In the genomic region with DNA sequence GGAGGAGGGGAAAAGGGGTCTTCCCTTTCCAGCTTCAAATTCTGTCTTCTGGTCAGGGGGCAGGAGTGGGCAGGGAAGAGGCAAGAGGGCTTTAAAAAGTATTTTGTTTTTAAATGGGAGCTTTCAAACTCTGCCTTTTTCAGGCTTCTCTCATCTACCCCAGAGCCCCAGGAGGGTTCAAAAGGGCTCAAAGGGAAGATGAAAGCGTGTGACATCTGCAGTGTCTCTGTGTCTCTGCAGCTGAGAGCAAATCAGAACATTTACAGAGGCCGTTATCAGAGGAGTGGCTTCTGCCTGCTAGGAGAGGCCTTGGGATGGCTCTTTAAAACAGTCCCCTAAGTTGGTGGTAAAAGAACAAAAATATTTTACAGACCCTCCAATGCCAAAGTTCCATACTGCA, we compare ENCODE assay signal across 8 cellular contexts. TPM values are rescaled to one million over a fixed set of nuclear protein-coding genes. Genes with fewer than 3 reads are reported as not detected.
DNase-seq lines count a peak whose midpoint lies in the region; ATAC-seq and TF ChIP-seq lines count a peak whose summit lies in the region.

No MANE protein-coding gene starts in this region.

- H3K4me1 Mint-ChIP-seq in CD8-positive, alpha-beta T cell (ENCODE audit: low read depth): peaks cover 56% of the 10 kb centered on the region

- H3K9me2 ChIP-seq in OCI-LY1 (ENCODE audit: low read depth, low read length): no peaks in the 10 kb centered on the region

- no peak overlapping the region for H3K23ac ChIP-seq in trophoblast cell (ENCODE audit: low read length)

- H3F3A ChIP-seq in OCI-LY1 (ENCODE audit: insufficient read depth, low read length): no peaks in the 10 kb centered on the region

- no peak for TF ChIP-seq CTCF in CD8-positive, alpha-beta T cell (IDR thresholded peaks at IDR 0.05)
- TF ChIP-seq CTCF in OCI-LY1 (IDR thresholded peaks at IDR 0.05; ENCODE audit: low read length): no peak
- no peak for TF ChIP-seq CTCF in fibroblast of lung (conservative IDR thresholded peaks at IDR 0.05 in 1 of 2, IDR thresholded peaks at IDR 0.05 in 1 of 2; ENCODE audit: low read depth in 1 of 2, low read length in 2 of 2)

- peak overlapping the region; percentile 86 for H3K27ac Mint-ChIP-seq in CD8-positive, alpha-beta T cell

- H3K79me2 ChIP-seq in OCI-LY1 (ENCODE audit: insufficient read depth, low read length): no peaks in the 10 kb centered on the region
- H3K79me2 ChIP-seq in fibroblast of lung (ENCODE audit: control insufficient read depth, insufficient read depth, low read length): no peaks in the 10 kb centered on the region
- peaks cover 2% of the 10 kb centered on the region for H3K79me2 ChIP-seq in trophoblast cell (ENCODE audit: control insufficient read depth, insufficient read depth, low read length, poor library complexity)

- no peak overlapping the region for H2AK5ac ChIP-seq in trophoblast cell (ENCODE audit: low read length)

- H3K27ac ChIP-seq in CD8-positive, alpha-beta T cell (ENCODE audit: low read depth, low read length): peak overlapping the region; percentile 58
- H3K27ac ChIP-seq in OCI-LY1 (ENCODE audit: low read depth, low read length, poor library complexity, severe bottlenecking): peak overlapping the region; percentile 95
- H3K27ac ChIP-seq in fibroblast of lung (ENCODE audit: insufficient read depth, low read length): peak overlapping the region; percentile 81
- H3K27ac ChIP-seq in trophoblast cell (ENCODE audit: low read depth, low read length): peak overlapping the region; percentile 82

- H3K27me3 Mint-ChIP-seq in CD8-positive, alpha-beta T cell (ENCODE audit: low read depth): no peaks in the 10 kb centered on the region

- no peaks in the 10 kb centered on the region for H3K9me3 ChIP-seq in CD8-positive, alpha-beta T cell (ENCODE audit: low read length)
- H3K9me3 ChIP-seq in OCI-LY1 (ENCODE audit: low read length) (no peaks in the 10 kb centered on the region), fibroblast of lung (ENCODE audit: control insufficient read depth, insufficient read depth, low read depth, low read length) (no peaks in the 10 kb centered on the region), trophoblast cell (ENCODE audit: insufficient read depth, low read depth, low read length) (no peaks in the 10 kb centered on the region)

- no peak overlapping the region for H3K14ac ChIP-seq in trophoblast cell (ENCODE audit: low read length)

- H3K4me3 ChIP-seq in CD8-positive, alpha-beta T cell (ENCODE audit: low read depth, low read length): peak overlapping the region; percentile 47
- H3K4me3 ChIP-seq in OCI-LY1 (ENCODE audit: low read depth, low read length, poor library complexity, severe bottlenecking): peak overlapping the region; percentile 38
- peak overlapping the region in 1 of 4 experiments; percentile 35 for H3K4me3 ChIP-seq in fibroblast of lung (replicated peaks in 1 of 4; ENCODE audit: control extremely low read depth in 1 of 4, insufficient read depth in 1 of 4, low read depth in 3 of 4, low read length in 4 of 4)
- H3K4me3 ChIP-seq in trophoblast cell (ENCODE audit: low read depth, low read length): no peak overlapping the region

- no peak for DNase-seq in CD8-positive, alpha-beta T cell
- DNase-seq in fibroblast of lung (ENCODE audit: low read depth in 2 of 2): no peak
- no peak for DNase-seq in trophoblast cell
- DNase-seq in cerebellar nuclear complex (lab: John Stamatoyannopoulos, UW): no peak

- H4K20me1 ChIP-seq in OCI-LY1 (ENCODE audit: insufficient read depth, low read length) (no peaks in the 10 kb centered on the region), fibroblast of lung (ENCODE audit: control insufficient read depth, extremely low read depth, insufficient read depth, low read length) (no peaks in the 10 kb centered on the region)

- CTCF ChIA-PET in CD8-positive, alpha-beta T cell (lab: Charles Lee): interaction anchor here (1.1 to 3.3 kb wide), 9 partner anchors 8 to 244 kb away, joined by 3 to 24 read pairs (median 6); a partner anchor contains a TSS

- no peak overlapping the region for H2BK12ac ChIP-seq in trophoblast cell (ENCODE audit: low read length)

- POLR2A ChIA-PET in CD8-positive, alpha-beta T cell (lab: Charles Lee): interaction anchor here (0.7 to 3.6 kb wide), 8 partner anchors 10 to 92 kb away, joined by 3 to 49 read pairs (median 7); a partner anchor contains a TSS

- H3K27me3 ChIP-seq in CD8-positive, alpha-beta T cell (ENCODE audit: insufficient read depth, low read length): no peaks in the 10 kb centered on the region
- H3K27me3 ChIP-seq in OCI-LY1 (ENCODE audit: insufficient read depth, low read length) (no peaks in the 10 kb centered on the region), fibroblast of lung (ENCODE audit: control insufficient read depth, insufficient read depth, low read length) (no peaks in the 10 kb centered on the region), trophoblast cell (ENCODE audit: insufficient read depth, low read length) (no peaks in the 10 kb centered on the region)

- no peak overlapping the region for H3K4ac ChIP-seq in trophoblast cell (ENCODE audit: low read depth, low read length)

- H3K79me1 ChIP-seq in trophoblast cell (ENCODE audit: low read length): peaks cover 19% of the 10 kb centered on the region

- H3K36me3 ChIP-seq in CD8-positive, alpha-beta T cell (ENCODE audit: insufficient read depth, low read length): no peaks in the 10 kb centered on the region
- H3K36me3 ChIP-seq in OCI-LY1 (ENCODE audit: insufficient read depth, low read length) (no peaks in the 10 kb centered on the region), fibroblast of lung (ENCODE audit: control insufficient read depth, insufficient read depth, low read length) (no peaks in the 10 kb centered on the region), trophoblast cell (ENCODE audit: control insufficient read depth in 1 of 2, insufficient read depth in 2 of 2, low read length in 2 of 2) (no peaks in the 10 kb centered on the region)

- peak overlapping the region; percentile 29 for H4K91ac ChIP-seq in trophoblast cell (ENCODE audit: low read depth, low read length)

- no peak overlapping the region for H3K18ac ChIP-seq in trophoblast cell (ENCODE audit: low read length)

- ATAC-seq in CD8-positive, alpha-beta T cell: peak; percentile 47
- ATAC-seq in HG03045 (IDR thresholded peaks at IDR 0.05; ENCODE audit: unreplicated experiment): no peak
- ATAC-seq in GM21619 (IDR thresholded peaks at IDR 0.05; ENCODE audit: unreplicated experiment): no peak
- no peak for ATAC-seq in GM21515 (IDR thresholded peaks at IDR 0.05; ENCODE audit: unreplicated experiment)

- no peaks in the 10 kb centered on the region for H3K36me3 Mint-ChIP-seq in CD8-positive, alpha-beta T cell

- H2BK120ac ChIP-seq in trophoblast cell (ENCODE audit: insufficient read depth, low read length, poor library complexity): peak overlapping the region; percentile 37

- peak overlapping the region; percentile 78 for H3K4me3 Mint-ChIP-seq in CD8-positive, alpha-beta T cell

- no peak overlapping the region for H2BK5ac ChIP-seq in trophoblast cell (ENCODE audit: low read depth, low read length, poor library complexity)

- intact Hi-C loops in CD8-positive, alpha-beta T cell (cut with DNase I, micrococcal nuclease): loop anchor here in 1 of 2 experiments (1.0 kb wide), 4 partner anchors 13 to 172 kb away; a partner anchor contains a TSS

- no peak overlapping the region for H4K12ac ChIP-seq in trophoblast cell (ENCODE audit: low read depth, low read length)

- H3K9ac ChIP-seq in OCI-LY1 (ENCODE audit: low read length) (peak overlapping the region; percentile 66; the same call in 1 of the 2 replicates), fibroblast of lung (ENCODE audit: insufficient read depth, low read length) (no peak overlapping the region), trophoblast cell (ENCODE audit: low read length) (no peak overlapping the region)

- H3K4me2 ChIP-seq in OCI-LY1 (ENCODE audit: low read length): peak overlapping the region; percentile 65
- H3K4me2 ChIP-seq in fibroblast of lung (ENCODE audit: extremely low read depth, insufficient read depth, low read length): peak overlapping the region; percentile 75
- H3K4me2 ChIP-seq in trophoblast cell (ENCODE audit: low read length): no peak overlapping the region

- peaks cover 36% of the 10 kb centered on the region for H3K4me1 ChIP-seq in CD8-positive, alpha-beta T cell (ENCODE audit: insufficient read depth, low read length)
- H3K4me1 ChIP-seq in OCI-LY1 (ENCODE audit: insufficient read depth, low read length, severe bottlenecking) (peaks cover 65% of the 10 kb centered on the region), fibroblast of lung (ENCODE audit: control insufficient read depth, extremely low read depth, insufficient read depth, low read length) (peaks cover 58% of the 10 kb centered on the region), trophoblast cell (ENCODE audit: control insufficient read depth in 1 of 2, insufficient read depth in 2 of 2, low read length in 2 of 2) (peaks cover 31 to 42% of the 10 kb centered on the region in 2 experiments)

- H2AFZ ChIP-seq in OCI-LY1 (ENCODE audit: low read length) (no peak overlapping the region), fibroblast of lung (ENCODE audit: low read length) (no peak overlapping the region), trophoblast cell (ENCODE audit: insufficient read depth, low read length, poor library complexity) (no peak overlapping the region)

- no peak overlapping the region for H4K8ac ChIP-seq in trophoblast cell (ENCODE audit: low read depth, low read length)

- H3K9me3 Mint-ChIP-seq in CD8-positive, alpha-beta T cell: no peaks in the 10 kb centered on the region

- no CpG with 5 or more reads among the region's 2 CpGs for WGBS in trophoblast cell (ENCODE audit: extremely low coverage, insufficient coverage, insufficient read length)

RNA-seq across cellular contexts. Expression of a gene that starts 30.3 kb away (rescaled TPM):
- 10 to 100 TPM; 47.9 to 53.1 TPM for total RNA-seq in CD8-positive, alpha-beta T cell
- 80.9 and 143 TPM in 2 replicates for total RNA-seq in fibroblast of lung
- 93.2 and 152 TPM in 2 replicates for polyA plus RNA-seq in fibroblast of lung
- 166 and 220 TPM in 2 replicates for polyA plus RNA-seq in fibroblast of lung (2012)
- 118 and 164 TPM in 2 replicates for polyA minus RNA-seq in fibroblast of lung (ENCODE audit: low replicate concordance)
- polyA plus RNA-seq in trophoblast cell (2013): 36.7 and 37.2 TPM in 2 replicates

RNA-seq across cellular contexts. Expression of a gene that starts 39.6 kb away (rescaled TPM):
- under 1 TPM; 0.49 to 0.75 TPM for total RNA-seq in CD8-positive, alpha-beta T cell
- 8.5 and 10.6 TPM in 2 replicates for total RNA-seq in fibroblast of lung
- 22.0 and 22.9 TPM in 2 replicates for polyA plus RNA-seq in fibroblast of lung
- polyA plus RNA-seq in fibroblast of lung (2012): 23.9 and 26.2 TPM in 2 replicates
- 1.3 and 1.7 TPM in 2 replicates for polyA minus RNA-seq in fibroblast of lung (ENCODE audit: low replicate concordance)
- 16.3 and 18.0 TPM in 2 replicates for polyA plus RNA-seq in trophoblast cell (2013)

RNA-seq across cellular contexts. Expression of a gene that starts 39.9 kb away (rescaled TPM):
- 1 to 10 TPM; 5.3 to 5.7 TPM for total RNA-seq in CD8-positive, alpha-beta T cell
- 1.0 and 3.1 TPM in 2 replicates for total RNA-seq in fibroblast of lung
- polyA plus RNA-seq in fibroblast of lung: 6.5 and 9.7 TPM in 2 replicates
- polyA plus RNA-seq in fibroblast of lung (2012): 6.0 and 7.4 TPM in 2 replicates
- polyA minus RNA-seq in fibroblast of lung (ENCODE audit: low replicate concordance): 21.4 and 30.7 TPM in 2 replicates
- 9.0 and 9.4 TPM in 2 replicates for polyA plus RNA-seq in trophoblast cell (2013)
